Comparison of ENCODE assay signal across 9 cellular contexts in the genomic region with DNA sequence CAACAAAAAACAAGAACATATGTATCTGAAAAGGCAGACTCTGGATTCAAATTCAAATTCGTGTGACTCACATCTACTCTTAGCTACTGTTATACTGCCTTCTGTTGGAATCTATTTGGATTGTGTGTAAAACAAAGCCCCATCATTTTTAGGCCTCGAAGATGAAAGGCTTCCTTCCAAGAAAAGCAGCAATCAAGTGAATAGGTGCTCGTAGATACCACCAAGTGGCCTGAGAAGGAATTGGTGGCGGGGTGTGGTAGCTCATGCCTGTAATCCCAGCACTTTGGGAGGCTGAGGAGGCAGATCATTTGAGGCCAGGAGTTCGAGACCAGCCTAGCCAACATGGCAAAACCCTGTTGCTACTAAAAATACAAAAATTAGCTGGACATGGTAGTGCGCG. TPM values are rescaled to one million over a fixed set of nuclear protein-coding genes. Genes with fewer than 3 reads are reported as not detected.
DNase-seq lines count a peak whose midpoint lies in the region; ATAC-seq, FAIRE-seq and TF ChIP-seq lines count a peak whose summit lies in the region.
"Had no signal": no experiment of that assay in that cellular context is flagged by ENCODE, and none has a peak within 500 bp of the region (broad histone marks: within the 10 kb centered on the region; RNA-seq: fewer than 3 reads in every experiment).

No MANE protein-coding gene starts in this region.

- H3K27me3 ChIP-seq in bronchial epithelial cell (ENCODE audit: control insufficient read depth, insufficient read depth, low read length) (no peaks in the 10 kb centered on the region), esophagus squamous epithelium (peaks cover 0 to 73% (median 0%) of the 10 kb centered on the region in 4 donors), right lobe of liver (no peaks in the 10 kb centered on the region)

- FAIRE-seq in bronchial epithelial cell (lab: Jason Lieb, UNC) = no peak

- H3K4me3 ChIP-seq in NB4 (ENCODE audit: low read depth, low read length) = no peak overlapping the region
- no peak overlapping the region for H3K4me3 ChIP-seq in bronchial epithelial cell (ENCODE audit: low read depth, low read length)
- no peak overlapping the region for H3K4me3 ChIP-seq in esophagus squamous epithelium
- no peak overlapping the region for H3K4me3 ChIP-seq in right lobe of liver
- H3K4me3 ChIP-seq: SJSA1 had no signal

- no peak for ATAC-seq in right lobe of liver

- no peaks in the 10 kb centered on the region for H3K36me3 ChIP-seq in bronchial epithelial cell (ENCODE audit: control insufficient read depth, insufficient read depth, low read length)
- no peaks in the 10 kb centered on the region for H3K36me3 ChIP-seq in esophagus squamous epithelium
- no peaks in the 10 kb centered on the region for H3K36me3 ChIP-seq in right lobe of liver
- H3K36me3 ChIP-seq: SJSA1 had no signal

- DNase-seq in stimulated activated CD4-positive, alpha-beta T cell treated with anti-CD3 and anti-CD28 coated beads, Interleukin-1b, Interleukin-23, amount 100 ng/mL, for 48 hours = peak; percentile 39
- no peak for DNase-seq in stimulated activated CD4-positive, alpha-beta T cell treated with anti-CD3 and anti-CD28 coated beads, Interleukin-4, amount 100 ng/mL, for 4 hours
- DNase-seq in NB4 (ENCODE audit: low read depth) = peak; percentile 60
- DNase-seq in bronchial epithelial cell (ENCODE audit: low read depth) = no peak
- no peak for DNase-seq in esophagus squamous epithelium (lab: John Stamatoyannopoulos, UW)
- DNase-seq in KG1 (lab: John Stamatoyannopoulos, UW) = no peak
- DNase-seq in activated gamma-delta T cell (lab: John Stamatoyannopoulos, UW) = no peak
- DNase-seq in right lobe of liver = no peak

- TF ChIP-seq POLR2A in NB4 (IDR thresholded peaks at IDR 0.05; ENCODE audit: extremely low read depth, insufficient read length) (no peak), esophagus squamous epithelium (IDR thresholded peaks at IDR 0.05) (no peak), right lobe of liver (IDR thresholded peaks at IDR 0.05) (no peak)

- H3K9me3 ChIP-seq in esophagus squamous epithelium (no peaks in the 10 kb centered on the region), right lobe of liver (no peaks in the 10 kb centered on the region)
- H3K9me3 ChIP-seq: SJSA1 had no signal

- TF ChIP-seq CTCF in NB4 (IDR thresholded peaks at IDR 0.05; ENCODE audit: low read depth, low read length) (peak; percentile 32), bronchial epithelial cell (IDR thresholded peaks at IDR 0.05; ENCODE audit: insufficient read depth, low read length, severe bottlenecking) (peak; percentile 15), esophagus squamous epithelium (IDR thresholded peaks at IDR 0.05) (peak in 1 of 6 experiments; percentile 15), right lobe of liver (IDR thresholded peaks at IDR 0.05) (no peak)

- intact Hi-C loops in esophagus squamous epithelium (cut with DNase I) (no loop called here), right lobe of liver (cut with DNase I) (no loop called here)

- WGBS in esophagus squamous epithelium, 2 donors = 78% methylated on average over 7 of the region's 7 CpGs
- WGBS in right lobe of liver (ENCODE audit: insufficient coverage, low coverage, low lambda C conversion rate, missing lambda C conversion rate) = 67% methylated on average over 6 of the region's 7 CpGs

- H3K4me1 ChIP-seq in esophagus squamous epithelium (peaks cover 11 to 29% (median 12%) of the 10 kb centered on the region in 3 donors), right lobe of liver (no peaks in the 10 kb centered on the region)

- no peak overlapping the region for H3K27ac ChIP-seq in esophagus squamous epithelium
- H3K27ac ChIP-seq in right lobe of liver = no peak overlapping the region
- H3K27ac ChIP-seq: SJSA1 had no signal

RNA-seq across cellular contexts. Expression of gene GRAMD1B, which starts 4.2 kb away (rescaled TPM):
- total RNA-seq in bronchial epithelial cell (0.26 and 1.4 TPM in 2 replicates), esophagus squamous epithelium (1 to 10 TPM in 3 of 4 donors, under 1 TPM in 1; 0.61 to 1.7 (median 1.1) TPM), right lobe of liver (1 to 10 TPM; 1.0 to 2.0 (median 1.5) TPM)

Comparison
In these comparisons a context has a peak if more than half of its experiments do, and no peak if none do; other contexts are left out.
1. DNase-seq: peak in stimulated activated CD4-positive, alpha-beta T cell treated with anti-CD3 and anti-CD28 coated beads, Interleukin-1b, Interleukin-23, amount 100 ng/mL, for 48 hours (single experiment) and NB4 (single experiment); none in stimulated activated CD4-positive, alpha-beta T cell treated with anti-CD3 and anti-CD28 coated beads, Interleukin-4, amount 100 ng/mL, for 4 hours (0 of 2), bronchial epithelial cell (single experiment), esophagus squamous epithelium (single experiment), KG1 (single experiment), activated gamma-delta T cell (single experiment) and right lobe of liver (0 of 3).
2. CTCF ChIP-seq: peak in NB4 (single experiment) and bronchial epithelial cell (single experiment); none in right lobe of liver (0 of 4).